10 cellular contexts compared by ENCODE assay signal in genomic region chr5:180807654-180808414, GRCh38. TPM values are rescaled to one million over a fixed set of nuclear protein-coding genes. Genes with fewer than 3 reads are reported as not detected.
A peak's percentile ranks its signal among the peaks of the same experiment; 100 is the strongest.
DNase-seq lines count a peak whose midpoint lies in the region; ATAC-seq and TF ChIP-seq lines count a peak whose summit lies in the region.
"Had no signal": no experiment of that assay in that cellular context is flagged by ENCODE, and none has a peak within 500 bp of the region (broad histone marks: within the 10 kb centered on the region; RNA-seq: fewer than 3 reads in every experiment).

No MANE protein-coding gene starts in this region.

- ATAC-seq in right cardiac atrium (no peak), left cardiac atrium (no peak), GM21367 (IDR thresholded peaks at IDR 0.05; ENCODE audit: unreplicated experiment) (no peak), HG02798 (IDR thresholded peaks at IDR 0.05; ENCODE audit: poor library complexity, unreplicated experiment) (no peak), GM18870 (IDR thresholded peaks at IDR 0.05; ENCODE audit: unreplicated experiment) (no peak)

- H3K36me3 ChIP-seq in breast epithelium (no peaks in the 10 kb centered on the region), mucosa of stomach (ENCODE audit: control insufficient read depth, insufficient read depth, low read length) (no peaks in the 10 kb centered on the region)

- DNase-seq in right cardiac atrium (no peak), left cardiac atrium (no peak), breast epithelium (ENCODE audit: low spot score in 2 of 2) (no peak), NOMO-1 treated with dmso at 0.1 percent for 144 hours (lab: John Stamatoyannopoulos, UW; ENCODE audit: unreplicated experiment) (no peak)
- DNase-seq: anterior cingulate cortex, KG1 had no signal

- no peak for TF ChIP-seq POLR2A in breast epithelium (IDR thresholded peaks at IDR 0.05)

- 36% methylated on average over 6 of the region's 6 CpGs for WGBS in right cardiac atrium

- peak overlapping the region; percentile 92 for H3K9ac ChIP-seq in mucosa of stomach (ENCODE audit: low read length)

- no peaks in the 10 kb centered on the region for H3K27me3 ChIP-seq in right cardiac atrium (ENCODE audit: control insufficient read depth, insufficient read depth)
- H3K27me3 ChIP-seq in breast epithelium = no peaks in the 10 kb centered on the region
- no peaks in the 10 kb centered on the region for H3K27me3 ChIP-seq in mucosa of stomach (ENCODE audit: control insufficient read depth, insufficient read depth, low read length)

- no peak for TF ChIP-seq CTCF in breast epithelium (IDR thresholded peaks at IDR 0.05)

- H3K9me3 ChIP-seq in right cardiac atrium (ENCODE audit: control insufficient read depth, low read length) = no peaks in the 10 kb centered on the region
- H3K9me3 ChIP-seq in breast epithelium = no peaks in the 10 kb centered on the region
- no peaks in the 10 kb centered on the region for H3K9me3 ChIP-seq in mucosa of stomach (ENCODE audit: control insufficient read depth, low read length)

- H3K4me1 ChIP-seq in right cardiac atrium (ENCODE audit: control insufficient read depth, insufficient read depth, low read length) = peaks cover 18% of the 10 kb centered on the region
- peaks cover 27 to 56% of the 10 kb centered on the region in 2 donors for H3K4me1 ChIP-seq in breast epithelium
- H3K4me1 ChIP-seq in mucosa of stomach (ENCODE audit: control insufficient read depth, insufficient read depth, low read length) = peaks cover 62% of the 10 kb centered on the region

- H3K4me3 ChIP-seq in right cardiac atrium (ENCODE audit: low read length) = peak overlapping the region; percentile 15
- peak overlapping the region; percentile 63 to 79 (median 71) for H3K4me3 ChIP-seq in breast epithelium
- H3K4me3 ChIP-seq in mucosa of stomach (ENCODE audit: low read length) = no peak overlapping the region

- H3K27ac ChIP-seq in right cardiac atrium (ENCODE audit: low read length) (peak overlapping the region; percentile 10), breast epithelium (peak overlapping the region; percentile 99)

- intact Hi-C loops in right cardiac atrium (cut with DNase I) = loop anchor here in 2 of 4 donors (10.0 kb wide), 2 partner anchors 47 to 57 kb away; partner anchors contain the start of gene ZFP62 (in 1 of the 2)
- intact Hi-C loops in left cardiac atrium (cut with DNase I) = no loop called here
- intact Hi-C loops in breast epithelium (cut with DNase I; ENCODE audit: low total_unique reads) = no loop called here

RNA-seq across cellular contexts. Expression of gene MGAT1, which starts 5.2 kb away (rescaled TPM):
- 100 to 1,000 TPM in 1 of 4 donors, 10 to 100 TPM in 3; 74.3 to 119 (median 82.7) TPM for total RNA-seq in right cardiac atrium
- polyA plus RNA-seq in right cardiac atrium = 87.6 TPM
- 100 to 1,000 TPM in 1 of 2 donors, 10 to 100 TPM in 1; 95.8 to 133 TPM for total RNA-seq in left cardiac atrium
- 100 to 1,000 TPM; 127 to 236 (median 163) TPM for total RNA-seq in breast epithelium

RNA-seq across cellular contexts. Expression of gene ZFP62, which starts 53.2 kb away (rescaled TPM):
- total RNA-seq in right cardiac atrium (10 to 100 TPM; 19.7 to 22.8 (median 20.6) TPM), left cardiac atrium (10 to 100 TPM; 14.4 to 16.8 TPM), breast epithelium (10 to 100 TPM; 18.6 to 49.6 (median 35.4) TPM)
- polyA plus RNA-seq in right cardiac atrium = 12.0 TPM
